Comparison of ENCODE assay signal across 31 cellular contexts in the genomic region with DNA sequence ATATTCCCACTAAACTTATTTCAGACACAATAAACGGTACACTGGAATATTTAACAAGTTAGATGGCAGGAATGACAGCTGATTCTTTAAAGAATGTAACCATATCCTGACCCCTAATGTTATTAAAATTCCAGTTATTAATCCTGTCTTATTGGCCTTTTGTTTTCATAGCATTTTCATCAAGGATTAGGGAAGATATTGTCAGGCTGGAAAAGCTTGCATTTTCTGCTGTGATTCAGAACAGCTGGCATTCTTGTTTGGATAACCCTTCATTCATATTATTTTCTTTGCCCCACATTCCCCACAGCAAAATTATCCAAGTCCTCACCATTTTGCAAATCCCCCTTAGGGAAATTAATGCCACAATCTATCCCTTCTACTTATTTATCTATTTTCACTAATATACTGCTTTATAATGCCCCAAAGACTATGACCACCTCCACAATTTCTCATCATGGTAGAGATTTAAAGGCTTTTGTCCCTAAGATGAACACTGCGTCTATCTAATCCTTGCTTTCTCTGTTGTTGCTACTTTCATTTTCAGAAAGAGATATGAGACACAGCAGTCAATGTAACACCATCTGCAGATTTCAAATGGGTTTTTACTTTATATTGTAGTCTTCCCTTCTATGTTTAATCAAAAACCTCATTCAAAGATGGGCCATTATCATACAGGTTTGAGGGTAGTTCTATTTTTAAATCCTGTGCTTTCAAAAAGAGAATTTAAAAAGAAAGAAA.
DNase-seq lines count a peak whose midpoint lies in the region; ATAC-seq, FAIRE-seq and TF ChIP-seq lines count a peak whose summit lies in the region.
"Had no signal": no experiment of that assay in that cellular context is flagged by ENCODE, and none has a peak within 500 bp of the region (broad histone marks: within the 10 kb centered on the region; RNA-seq: fewer than 3 reads in every experiment).

No MANE protein-coding gene starts in this region.

- WGBS in A549 (ENCODE audit: missing lambda C conversion rate), result 78% methylated on average over 2 of the region's 2 CpGs
- 70 to 82% methylated on average over 2 of the region's 2 CpGs for WGBS in body of pancreas, 2 donors

- H3F3A ChIP-seq in MM.1S (ENCODE audit: insufficient read depth, low read length), result no peaks in the 10 kb centered on the region

- ATAC-seq in A549 (no peak), body of pancreas (no peak)
- no peak for ATAC-seq in CD4-positive, alpha-beta T cell (ENCODE audit: poor library complexity)
- ATAC-seq: left cardiac atrium, Panc1 had no signal

- H3K27me3 Mint-ChIP-seq in CD4-positive, alpha-beta T cell, result no peaks in the 10 kb centered on the region
- H3K27me3 Mint-ChIP-seq: dendritic cell treated with granulocyte-macrophage colony-stimulating factor and Interleukin-4, amounts not matched to agents 40 ng/mL and 50 ng/mL, for 4 days had no signal

- no peaks in the 10 kb centered on the region for H3K79me2 ChIP-seq in MM.1S (ENCODE audit: low read length)

- TF ChIP-seq POLR2A in A549 (IDR thresholded peaks at IDR 0.05; ENCODE audit: low read length), result no peak
- no peak for TF ChIP-seq POLR2A in body of pancreas (IDR thresholded peaks at IDR 0.05)

- DNase-seq in A549 (ENCODE audit: low read depth in 1 of 2, low spot score in 1 of 2), result no peak
- DNase-seq in MM.1S, result peak; percentile 35
- peak; percentile 23 for DNase-seq in choroid plexus epithelial cell (ENCODE audit: low read depth)
- peak; percentile 22 for DNase-seq in myocyte (ENCODE audit: low read depth)
- DNase-seq in HuH-7 (ENCODE audit: low spot score), result no peak
- no peak for DNase-seq in CD4-positive, alpha-beta T cell
- DNase-seq in body of pancreas, result no peak
- DNase-seq in AG08395 (ENCODE audit: low spot score), result no peak
- DNase-seq: ACHN; activated CD4-positive, alpha-beta T cell treated with anti-CD3 and anti-CD28 coated beads, Interleukin-2, amount 50 U/mL, for 4 hours; activated CD4-positive, CD25-positive, alpha-beta regulatory T cell; activated naive CD4-positive, alpha-beta T cell treated with anti-CD3 and anti-CD28 coated beads for 36 hours; anterior cingulate cortex; COR-L47; DMS79; foreskin melanocyte; GF-D8; left cardiac atrium; NCI-H1048; NCI-H1694 treated with DMSO at 0.1 percent for 48 hours; NCI-H2171 treated with DMSO at 0.1 percent for 48 hours; NCI-H526; nucleus accumbens; SHP77; stimulated activated CD4-positive, alpha-beta T cell treated with anti-CD3 and anti-CD28 coated beads, Interleukin-2, amount 100 ng/mL, for 24 hours; trophoblast cell had no signal

- peak; percentile 39 for FAIRE-seq in A549 (lab: Jason Lieb, UNC)

- no peak for TF ChIP-seq RAD21 in A549 (conservative IDR thresholded peaks at IDR 0.05 in 1 of 2, IDR thresholded peaks at IDR 0.05 in 1 of 2)

- no peaks in the 10 kb centered on the region for H3K27me3 ChIP-seq in MM.1S (replicated peaks; ENCODE audit: insufficient read depth, low read length)
- H3K27me3 ChIP-seq in CD4-positive, alpha-beta T cell (ENCODE audit: control insufficient read depth, insufficient read depth, low read length), result no peaks in the 10 kb centered on the region
- H3K27me3 ChIP-seq in body of pancreas, result no peaks in the 10 kb centered on the region
- H3K27me3 ChIP-seq: cardiac muscle cell, esophagus muscularis mucosa had no signal

- H3K36me3 ChIP-seq in MM.1S (replicated peaks; ENCODE audit: insufficient read depth, low read length) (no peaks in the 10 kb centered on the region), body of pancreas (replicated peaks in 1 of 2; ENCODE audit: insufficient read depth in 1 of 2, low read depth in 2 of 2) (no peaks in the 10 kb centered on the region)

- no peak overlapping the region for H3K9ac ChIP-seq in MM.1S (ENCODE audit: low read length)

- no peaks in the 10 kb centered on the region for H4K20me1 ChIP-seq in MM.1S (ENCODE audit: insufficient read depth, low read length)

- H3K4me3 ChIP-seq in A549 (no peak overlapping the region), MM.1S (ENCODE audit: low read length) (no peak overlapping the region), choroid plexus epithelial cell (ENCODE audit: low read depth, low read length) (no peak overlapping the region), body of pancreas (no peak overlapping the region)
- H3K4me3 ChIP-seq: cardiac muscle cell, esophagus muscularis mucosa had no signal

- intact Hi-C loops in CD4-positive, alpha-beta T cell (cut with DNase I, micrococcal nuclease), result no loop called here
- intact Hi-C loops in body of pancreas (cut with DNase I), result no loop called here

- H3K9me3 Mint-ChIP-seq in CD4-positive, alpha-beta T cell, result no peaks in the 10 kb centered on the region
- H3K9me3 Mint-ChIP-seq: activated naive CD4-positive, alpha-beta T cell treated with anti-CD3 and anti-CD28 coated beads for 36 hours; activated T-helper 1 cell treated with anti-CD3 and anti-CD28 coated beads, Interleukin-12 subunit alpha, Interleukin-12 subunit beta, Interleukin-2, Interleukin-4 antibody, amounts not matched to agents 30 ng/mL and 10 ng/mL and 1 ng/mL, durations not matched to agents 14 hours and 24 hours and 36 hours; dendritic cell treated with granulocyte-macrophage colony-stimulating factor and Interleukin-4, amounts not matched to agents 40 ng/mL and 50 ng/mL, for 4 days had no signal

- H2AFZ ChIP-seq in MM.1S (ENCODE audit: low read length), result no peak overlapping the region

- H3K9me2 ChIP-seq in MM.1S (replicated peaks; ENCODE audit: insufficient read depth, low read length), result no peaks in the 10 kb centered on the region

- H3K4me2 ChIP-seq in A549 (peak overlapping the region; percentile 25; the same call in 2 of the 3 replicates), MM.1S (ENCODE audit: low read depth, low read length) (peak overlapping the region; percentile 2; the same call in 1 of the 2 replicates)

- TF ChIP-seq EP300 in A549 (IDR thresholded peaks at IDR 0.05), result no peak

- H3K27ac Mint-ChIP-seq in CD4-positive, alpha-beta T cell, result no peak overlapping the region
- H3K27ac Mint-ChIP-seq: activated naive CD4-positive, alpha-beta T cell treated with anti-CD3 and anti-CD28 coated beads for 36 hours; activated T-helper 1 cell treated with anti-CD3 and anti-CD28 coated beads, Interleukin-12 subunit alpha, Interleukin-12 subunit beta, Interleukin-2, Interleukin-4 antibody, amounts not matched to agents 30 ng/mL and 10 ng/mL and 1 ng/mL, durations not matched to agents 14 hours and 24 hours and 36 hours; dendritic cell treated with granulocyte-macrophage colony-stimulating factor and Interleukin-4, amounts not matched to agents 40 ng/mL and 50 ng/mL, for 4 days had no signal

- TF ChIP-seq CTCF in A549 (IDR thresholded peaks at IDR 0.05) (no peak), MM.1S (IDR thresholded peaks at IDR 0.05; ENCODE audit: low read length) (no peak), choroid plexus epithelial cell (conservative IDR thresholded peaks at IDR 0.05; ENCODE audit: low read depth, low read length) (no peak), body of pancreas (IDR thresholded peaks at IDR 0.05) (no peak)
- no peak for TF ChIP-seq CTCF in CD4-positive, alpha-beta T cell (IDR thresholded peaks at IDR 0.05)

- H3K27ac ChIP-seq in A549 (0 out of 6 replicates have a peak overlapping the region, but pooled peaks of 1 of the 2 experiments have one; percentile 7), MM.1S (ENCODE audit: low read length) (no peak overlapping the region), body of pancreas (no peak overlapping the region)
- H3K27ac ChIP-seq in CD4-positive, alpha-beta T cell (ENCODE audit: low read depth, low read length), result no peak overlapping the region
- H3K27ac ChIP-seq: cardiac muscle cell, esophagus muscularis mucosa had no signal

- peaks cover 63% of the 10 kb centered on the region for H3K4me1 ChIP-seq in A549
- H3K4me1 ChIP-seq in MM.1S (ENCODE audit: low read length), result 0 out of 2 replicates have a peak, but pooled peaks cover 9% of the 10 kb centered on the region
- peaks cover 4% of the 10 kb centered on the region for H3K4me1 ChIP-seq in body of pancreas

- POLR2A ChIA-PET in A549 (lab: Yijun Ruan, JAX), result interaction anchor here (1.7 kb wide), 1 partner anchor 21 kb away, joined by 4 read pairs; no protein-coding TSS in a partner anchor
- POLR2A ChIA-PET in CD4-positive, alpha-beta T cell (lab: Charles Lee), result no interaction called here

- CTCF ChIA-PET in A549 (lab: Yijun Ruan, JAX), result interaction anchor here (0.5 kb wide), 1 partner anchor 86 kb away, joined by 3 read pairs; no protein-coding TSS in a partner anchor
- CTCF ChIA-PET in CD4-positive, alpha-beta T cell (lab: Charles Lee), result no interaction called here

- no peaks in the 10 kb centered on the region for H3K36me3 Mint-ChIP-seq in CD4-positive, alpha-beta T cell (ENCODE audit: low read depth)

- H3K9me3 ChIP-seq in A549 (no peaks in the 10 kb centered on the region), MM.1S (replicated peaks; ENCODE audit: insufficient read depth, low read length) (no peaks in the 10 kb centered on the region), body of pancreas (no peaks in the 10 kb centered on the region)
- no peaks in the 10 kb centered on the region for H3K9me3 ChIP-seq in CD4-positive, alpha-beta T cell (ENCODE audit: control insufficient read depth, low read length)
- H3K9me3 ChIP-seq: esophagus muscularis mucosa had no signal

- no peak overlapping the region for H3K4me3 Mint-ChIP-seq in CD4-positive, alpha-beta T cell
- H3K4me3 Mint-ChIP-seq: activated naive CD4-positive, alpha-beta T cell treated with anti-CD3 and anti-CD28 coated beads for 36 hours; activated T-helper 1 cell treated with anti-CD3 and anti-CD28 coated beads, Interleukin-12 subunit alpha, Interleukin-12 subunit beta, Interleukin-2, Interleukin-4 antibody, amounts not matched to agents 30 ng/mL and 10 ng/mL and 1 ng/mL, durations not matched to agents 14 hours and 24 hours and 36 hours; dendritic cell treated with granulocyte-macrophage colony-stimulating factor and Interleukin-4, amounts not matched to agents 40 ng/mL and 50 ng/mL, for 4 days had no signal

- no peaks in the 10 kb centered on the region for H3K4me1 Mint-ChIP-seq in CD4-positive, alpha-beta T cell (ENCODE audit: low read depth)

TF ChIP-seq in A549, 52 proteins besides CTCF, POLR2A, EP300 and RAD21 (continues in another document):
- TF ChIP-seq GATA3 (IDR thresholded peaks at IDR 0.05; ENCODE audit: borderline replicate concordance) (no peak), FOSB (CRISPR knock-in tag; IDR thresholded peaks at IDR 0.05) (no peak), NPAS2 (CRISPR knock-in tag; IDR thresholded peaks at IDR 0.05; ENCODE audit: borderline replicate concordance) (no peak), RCOR1 (IDR thresholded peaks at IDR 0.05; ENCODE audit: low read depth, low read length) (no peak), EHF (CRISPR knock-in tag; IDR thresholded peaks at IDR 0.05) (no peak), SMC3 (IDR thresholded peaks at IDR 0.05) (no peak)

Comparison
In these comparisons a context has a peak if more than half of its experiments do, and no peak if none do; other contexts are left out.
1. DNase-seq: peak in MM.1S (single experiment), choroid plexus epithelial cell (single experiment) and myocyte (single experiment); none in A549 (0 of 2), HuH-7 (single experiment), CD4-positive, alpha-beta T cell (0 of 10), body of pancreas (0 of 4) and AG08395 (single experiment).